ENCODE assay signal across 1 cellular context in the genomic region with DNA sequence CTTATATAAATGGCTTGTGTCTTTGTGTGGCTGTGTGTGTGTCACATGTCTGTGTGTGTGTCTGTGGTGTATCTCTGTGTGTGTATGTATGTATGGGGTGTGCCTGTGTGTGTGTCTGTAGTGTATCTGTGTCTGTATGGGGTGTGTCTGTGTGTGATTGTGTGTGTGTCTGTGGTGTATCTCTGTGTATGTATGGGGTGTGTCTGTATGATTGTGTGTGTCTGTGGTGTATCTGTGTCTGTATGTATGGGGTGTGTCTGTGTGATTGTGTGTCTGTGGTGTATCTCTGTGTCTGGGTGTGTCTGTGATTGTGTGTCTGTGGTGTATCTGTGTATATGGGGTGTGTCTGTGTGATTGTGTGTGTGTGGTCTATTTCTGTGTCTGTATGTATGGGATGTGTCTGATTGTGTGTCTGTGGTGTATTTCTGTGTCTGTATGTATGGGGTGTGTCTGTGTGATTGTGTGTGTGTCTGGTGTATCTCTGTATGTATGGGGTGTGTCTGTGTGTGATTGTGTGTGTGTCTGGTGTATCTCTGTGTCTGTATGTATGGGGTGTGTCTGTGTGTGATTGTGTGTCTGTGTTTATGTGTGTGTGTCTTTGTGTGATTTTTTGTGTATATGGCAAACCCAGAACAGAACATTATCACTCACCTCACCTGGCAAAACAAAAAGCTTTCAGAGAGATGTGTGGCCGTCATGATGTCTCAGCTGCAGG.
TF ChIP-seq lines count a peak whose summit lies in the region.

No MANE protein-coding gene starts in this region.

TF ChIP-seq in IMR-90, 13 proteins besides CTCF, POLR2A, EP300 and RAD21 (continued from another document):
- no peak for TF ChIP-seq USF2 (IDR thresholded peaks at IDR 0.05; ENCODE audit: low read depth, low read length)
- no peak for TF ChIP-seq CHD1 (IDR thresholded peaks at IDR 0.05; ENCODE audit: low read depth, low read length)
- TF ChIP-seq MAZ (IDR thresholded peaks at IDR 0.05; ENCODE audit: borderline replicate concordance, low read depth, low read length) = no peak
- no peak for TF ChIP-seq MXI1 (IDR thresholded peaks at IDR 0.05; ENCODE audit: borderline replicate concordance, low read depth, low read length)
- TF ChIP-seq RFX5 (IDR thresholded peaks at IDR 0.05; ENCODE audit: low read depth, low read length) = no peak
- TF ChIP-seq RCOR1 (IDR thresholded peaks at IDR 0.05; ENCODE audit: insufficient replicate concordance, low read length) = no peak
- TF ChIP-seq NFE2L2 (IDR thresholded peaks at IDR 0.05; ENCODE audit: low read depth, low read length) = no peak
- no peak for TF ChIP-seq FOS (IDR thresholded peaks at IDR 0.05; ENCODE audit: low read depth, low read length)
- TF ChIP-seq MAFK (IDR thresholded peaks at IDR 0.05; ENCODE audit: low read depth, low read length) = no peak
- no peak for TF ChIP-seq BHLHE40 (IDR thresholded peaks at IDR 0.05; ENCODE audit: low read depth, low read length)
- TF ChIP-seq CEBPB (IDR thresholded peaks at IDR 0.05; ENCODE audit: low read depth, low read length) = no peak
